In genomic region chr19:19399733-19400438, GRCh38 we compare ENCODE assay signal across 10 cellular contexts. TPM values are rescaled to one million over a fixed set of nuclear protein-coding genes. Genes with fewer than 3 reads are reported as not detected.
DNase-seq lines count a peak whose midpoint lies in the region; ATAC-seq and TF ChIP-seq lines count a peak whose summit lies in the region.
"Had no signal": no experiment of that assay in that cellular context is flagged by ENCODE, and none has a peak within 500 bp of the region (broad histone marks: within the 10 kb centered on the region; RNA-seq: fewer than 3 reads in every experiment).

No MANE protein-coding gene starts in this region.

- no peaks in the 10 kb centered on the region for H3K9me3 Mint-ChIP-seq in T-helper 2 cell treated with Interferon-gamma antibody and Interleukin-4, amounts not matched to agents 5 μg/mL and 100 μg/mL, for 36 hours

- no peak for TF ChIP-seq CTCF in neutrophil (IDR thresholded peaks at IDR 0.05)
- no peak for TF ChIP-seq CTCF in testis (IDR thresholded peaks at IDR 0.05)

- no peaks in the 10 kb centered on the region for H3K27me3 ChIP-seq in MG63
- no peaks in the 10 kb centered on the region for H3K27me3 ChIP-seq in neutrophil
- no peaks in the 10 kb centered on the region for H3K27me3 ChIP-seq in testis

- peak; percentile 58 for DNase-seq in EH (ENCODE audit: low read depth)
- DNase-seq in MG63: peak; percentile 36
- peak; percentile 44 for DNase-seq in cerebellar cortex (ENCODE audit: low spot score)
- no peak for DNase-seq in testis
- no peak for DNase-seq in T-helper 2 cell treated with Interferon-gamma antibody and Interleukin-4, amounts not matched to agents 5 μg/mL and 100 μg/mL, for 36 hours (ENCODE audit: low spot score)
- DNase-seq: activated naive CD4-positive, alpha-beta T cell treated with Interleukin-2 at 50 U/mL for 16 hours; H7 had no signal

- H3K36me3 Mint-ChIP-seq in T-helper 2 cell treated with Interferon-gamma antibody and Interleukin-4, amounts not matched to agents 5 μg/mL and 100 μg/mL, for 36 hours (ENCODE audit: low read depth): peaks cover 2% of the 10 kb centered on the region

- no peak overlapping the region for H3K4me3 Mint-ChIP-seq in T-helper 2 cell treated with Interferon-gamma antibody and Interleukin-4, amounts not matched to agents 5 μg/mL and 100 μg/mL, for 36 hours

- ATAC-seq in HG03469 (IDR thresholded peaks at IDR 0.05; ENCODE audit: unreplicated experiment) (no peak), GM21447 (IDR thresholded peaks at IDR 0.05; ENCODE audit: unreplicated experiment) (no peak)

- TF ChIP-seq POLR2A in testis (IDR thresholded peaks at IDR 0.05): no peak

- H3K4me3 ChIP-seq in MG63: no peak overlapping the region
- H3K4me3 ChIP-seq in neutrophil (ENCODE audit: low read depth in 1 of 2, low read length in 1 of 2): no peak overlapping the region
- no peak overlapping the region for H3K4me3 ChIP-seq in testis

- H3K27ac ChIP-seq in neutrophil (peak overlapping the region; percentile 21), testis (no peak overlapping the region)

- peaks cover 27% of the 10 kb centered on the region for H3K4me1 Mint-ChIP-seq in T-helper 2 cell treated with Interferon-gamma antibody and Interleukin-4, amounts not matched to agents 5 μg/mL and 100 μg/mL, for 36 hours (ENCODE audit: low read depth)

- 35 to 38% methylated on average over 9 of the region's 9 CpGs for WGBS in testis, 2 donors

- no peaks in the 10 kb centered on the region for H3K36me3 ChIP-seq in MG63
- no peaks in the 10 kb centered on the region for H3K36me3 ChIP-seq in neutrophil
- no peaks in the 10 kb centered on the region for H3K36me3 ChIP-seq in testis (ENCODE audit: low read depth, missing control alignments)

- H3K9me3 ChIP-seq in MG63: 0 out of 2 replicates have a peak, but pooled peaks cover 2% of the 10 kb centered on the region
- H3K9me3 ChIP-seq in neutrophil: no peaks in the 10 kb centered on the region
- no peaks in the 10 kb centered on the region for H3K9me3 ChIP-seq in testis

- H3K27ac Mint-ChIP-seq in T-helper 2 cell treated with Interferon-gamma antibody and Interleukin-4, amounts not matched to agents 5 μg/mL and 100 μg/mL, for 36 hours: no peak overlapping the region

- peaks cover 54 to 59% of the 10 kb centered on the region in 2 experiments for H3K4me1 ChIP-seq in neutrophil (ENCODE audit: control insufficient read depth in 1 of 2, insufficient read depth in 1 of 2, low read depth in 1 of 2, low read length in 1 of 2)
- peaks cover 30% of the 10 kb centered on the region for H3K4me1 ChIP-seq in testis

- no peaks in the 10 kb centered on the region for H3K27me3 Mint-ChIP-seq in T-helper 2 cell treated with Interferon-gamma antibody and Interleukin-4, amounts not matched to agents 5 μg/mL and 100 μg/mL, for 36 hours (ENCODE audit: low read depth)

- intact Hi-C loops in testis (cut with DNase I; ENCODE audit: low total_unique reads): no loop called here

RNA-seq across cellular contexts. Expression of gene GATAD2A, which starts 5.6 kb away (rescaled TPM):
- total RNA-seq in MG63 (2014; rRNA removed; shearing (Covaris generic); ENCODE audit: low replicate concordance): 46.3 and 69.1 TPM in 2 replicates
- total RNA-seq in testis: 100 to 1,000 TPM; 163 to 197 TPM
- polyA plus RNA-seq in testis (ENCODE audit: insufficient read depth, low read depth, low replicate concordance): 109 TPM

Comparison
In these comparisons a context has a peak if more than half of its experiments do, and no peak if none do; other contexts are left out.
1. DNase-seq: peak in EH (single experiment), MG63 (single experiment) and cerebellar cortex (single experiment); none in testis (single experiment) and T-helper 2 cell treated with Interferon-gamma antibody and Interleukin-4, amounts not matched to agents 5 μg/mL and 100 μg/mL, for 36 hours (single experiment).